In genomic region chr22:38455530-38456271, GRCh38 we compare ENCODE assay signal across 8 cellular contexts. TPM values are rescaled to one million over a fixed set of nuclear protein-coding genes. Genes with fewer than 3 reads are reported as not detected.
A peak's percentile ranks its signal among the peaks of the same experiment; 100 is the strongest.
DNase-seq lines count a peak whose midpoint lies in the region; ATAC-seq lines count a peak whose summit lies in the region.

No MANE protein-coding gene starts in this region.

- H3K9me3 ChIP-seq in MG63 (no peaks in the 10 kb centered on the region), neuron (ENCODE audit: low read length) (no peaks in the 10 kb centered on the region)

- DNase-seq in D341Med (ENCODE audit: low spot score), result peak; percentile 86
- DNase-seq in MG63, result peak; percentile 21
- peak; percentile 57 for DNase-seq in dermis blood vessel endothelial cell
- no peak for DNase-seq in NCI-H510A treated with DMSO at 0.1 percent for 48 hours (lab: John Stamatoyannopoulos, UW)
- DNase-seq in NCI-H2107 (lab: John Stamatoyannopoulos, UW), result no peak

- H3K27me3 ChIP-seq in MG63 (peaks cover 18% of the 10 kb centered on the region), neuron (ENCODE audit: insufficient read depth, low read length) (peaks cover 20% of the 10 kb centered on the region)

- H3K36me3 ChIP-seq in MG63 (no peaks in the 10 kb centered on the region), neuron (ENCODE audit: insufficient read depth, low read length) (no peaks in the 10 kb centered on the region)

- peaks cover 40% of the 10 kb centered on the region for H3K4me1 ChIP-seq in neuron (ENCODE audit: insufficient read depth, low read length)

- no peak overlapping the region for H3K4me3 ChIP-seq in MG63
- peak overlapping the region; percentile 50 for H3K4me3 ChIP-seq in neuron (ENCODE audit: low read length)

- no peak for ATAC-seq in GM18873 (IDR thresholded peaks at IDR 0.05; ENCODE audit: low FRiP score, unreplicated experiment)
- ATAC-seq in GM19351 (IDR thresholded peaks at IDR 0.05; ENCODE audit: unreplicated experiment), result no peak

- peak overlapping the region; percentile 39 for H2AFZ ChIP-seq in neuron (ENCODE audit: low read depth, low read length)

RNA-seq across cellular contexts. Expression of gene KCNJ4, which starts 0.7 kb away (rescaled TPM):
- not detected in 2 replicates for total RNA-seq in MG63 (2014; rRNA removed; shearing (Covaris generic); ENCODE audit: low replicate concordance)
- total RNA-seq in dermis blood vessel endothelial cell, result not detected in 2 replicates

RNA-seq across cellular contexts. Expression of gene KDELR3, which starts 12.2 kb away (rescaled TPM):
- total RNA-seq in MG63 (2014; rRNA removed; shearing (Covaris generic); ENCODE audit: low replicate concordance), result 39.0 and 39.8 TPM in 2 replicates
- total RNA-seq in dermis blood vessel endothelial cell, result 30.6 and 45.3 TPM in 2 replicates

RNA-seq across cellular contexts. Expression of gene DDX17, which starts 50.4 kb away (rescaled TPM):
- 246 and 311 TPM in 2 replicates for total RNA-seq in MG63 (2014; rRNA removed; shearing (Covaris generic); ENCODE audit: low replicate concordance)
- 414 and 538 TPM in 2 replicates for total RNA-seq in dermis blood vessel endothelial cell

Comparison
In these comparisons a context has a peak if more than half of its experiments do, and no peak if none do; other contexts are left out.
1. DNase-seq: peak in D341Med (single experiment), MG63 (single experiment) and dermis blood vessel endothelial cell (single experiment); none in NCI-H510A treated with DMSO at 0.1 percent for 48 hours (single experiment) and NCI-H2107 (single experiment).